ENCODE assay signal across 14 cellular contexts in genomic region chr14:104824353-104824997, GRCh38. TPM values are rescaled to one million over a fixed set of nuclear protein-coding genes. Genes with fewer than 3 reads are reported as not detected.
DNase-seq lines count a peak whose midpoint lies in the region; ATAC-seq and TF ChIP-seq lines count a peak whose summit lies in the region.
"Had no signal": no experiment of that assay in that cellular context is flagged by ENCODE, and none has a peak within 500 bp of the region (broad histone marks: within the 10 kb centered on the region; RNA-seq: fewer than 3 reads in every experiment).

No MANE protein-coding gene starts in this region.

- H3K36me3 Mint-ChIP-seq in activated T-cell treated with anti-CD3 and anti-CD28 coated beads, Interleukin-2, amount 50 U/mL, for 4 hours (ENCODE audit: insufficient read depth) = no peaks in the 10 kb centered on the region
- H3K36me3 Mint-ChIP-seq in activated T-cell treated with anti-CD3 and anti-CD28 coated beads, Interleukin-2, amount 50 U/mL, for 24 hours (ENCODE audit: low read depth) = no peaks in the 10 kb centered on the region
- peaks cover 6% of the 10 kb centered on the region; the same call in 1 of the 2 replicates for H3K36me3 Mint-ChIP-seq in HFFc6 (ENCODE audit: low read depth)
- H3K36me3 Mint-ChIP-seq in central memory CD8-positive, alpha-beta T cell (ENCODE audit: insufficient read depth) = peaks cover 12% of the 10 kb centered on the region
- H3K36me3 Mint-ChIP-seq in progenitor cell of endocrine pancreas (ENCODE audit: insufficient read depth) = no peaks in the 10 kb centered on the region

- H3K4me1 ChIP-seq in psoas muscle = peaks cover 4% of the 10 kb centered on the region

- peaks cover 6% of the 10 kb centered on the region for H3K9me3 Mint-ChIP-seq in activated T-cell treated with anti-CD3 and anti-CD28 coated beads, Interleukin-2, amount 50 U/mL, for 4 hours
- peaks cover 6% of the 10 kb centered on the region for H3K9me3 Mint-ChIP-seq in activated T-cell treated with anti-CD3 and anti-CD28 coated beads, Interleukin-2, amount 50 U/mL, for 24 hours
- H3K9me3 Mint-ChIP-seq in HFFc6 (peaks cover 7% of the 10 kb centered on the region; the same call in 1 of the 2 replicates), progenitor cell of endocrine pancreas (ENCODE audit: low read depth) (peaks cover 8% of the 10 kb centered on the region)
- H3K9me3 Mint-ChIP-seq in central memory CD8-positive, alpha-beta T cell = no peaks in the 10 kb centered on the region

- H3K27me3 Mint-ChIP-seq in activated T-cell treated with anti-CD3 and anti-CD28 coated beads, Interleukin-2, amount 50 U/mL, for 4 hours (ENCODE audit: low read depth) = peaks cover 6% of the 10 kb centered on the region
- H3K27me3 Mint-ChIP-seq in activated T-cell treated with anti-CD3 and anti-CD28 coated beads, Interleukin-2, amount 50 U/mL, for 24 hours = peaks cover 23% of the 10 kb centered on the region
- H3K27me3 Mint-ChIP-seq in HFFc6 (ENCODE audit: insufficient read depth) (peaks cover 1% of the 10 kb centered on the region; the same call in 1 of the 2 replicates), progenitor cell of endocrine pancreas (peaks cover 24% of the 10 kb centered on the region)
- no peaks in the 10 kb centered on the region for H3K27me3 Mint-ChIP-seq in central memory CD8-positive, alpha-beta T cell

- no peak overlapping the region for H3K4me3 ChIP-seq in foreskin fibroblast (ENCODE audit: low read depth in 1 of 2, low read length in 2 of 2)
- H3K4me3 ChIP-seq in psoas muscle = no peak overlapping the region
- H3K4me3 ChIP-seq: mucosa of descending colon had no signal

- H3K4me1 Mint-ChIP-seq in activated T-cell treated with anti-CD3 and anti-CD28 coated beads, Interleukin-2, amount 50 U/mL, for 4 hours (ENCODE audit: low read depth) = peaks cover 14% of the 10 kb centered on the region
- peaks cover 19% of the 10 kb centered on the region for H3K4me1 Mint-ChIP-seq in activated T-cell treated with anti-CD3 and anti-CD28 coated beads, Interleukin-2, amount 50 U/mL, for 24 hours (ENCODE audit: low read depth)
- H3K4me1 Mint-ChIP-seq in HFFc6 (ENCODE audit: low read depth) = peaks cover 25% of the 10 kb centered on the region
- H3K4me1 Mint-ChIP-seq in central memory CD8-positive, alpha-beta T cell = peaks cover 20% of the 10 kb centered on the region
- H3K4me1 Mint-ChIP-seq in progenitor cell of endocrine pancreas (ENCODE audit: low read depth) = peaks cover 12% of the 10 kb centered on the region

- no peak for ATAC-seq in activated T-cell treated with anti-CD3 and anti-CD28 coated beads, Interleukin-2, amount 50 U/mL, for 4 hours
- ATAC-seq in central memory CD8-positive, alpha-beta T cell (replicated peaks; ENCODE audit: extremely low read depth, poor library complexity, severe bottlenecking) = no peak
- no peak for ATAC-seq in psoas muscle
- ATAC-seq: mucosa of descending colon had no signal

- peaks cover 0 to 14% (median 4%) of the 10 kb centered on the region in 3 donors for H3K27me3 ChIP-seq in psoas muscle (ENCODE audit: insufficient read depth in 3 of 3, low read length in 2 of 3)

- DNase-seq in activated T-cell treated with anti-CD3 and anti-CD28 coated beads, Interleukin-2, amount 50 U/mL, for 4 hours = no peak
- no peak for DNase-seq in activated T-cell treated with anti-CD3 and anti-CD28 coated beads, Interleukin-2, amount 50 U/mL, for 24 hours
- no peak for DNase-seq in HFFc6
- DNase-seq in central memory CD8-positive, alpha-beta T cell (ENCODE audit: low spot score in 2 of 2) = no peak
- no peak for DNase-seq in progenitor cell of endocrine pancreas (ENCODE audit: low spot score, unreplicated experiment)
- DNase-seq in foreskin fibroblast = no peak
- no peak for DNase-seq in NCI-H1105 treated with DMSO at 0.1 percent for 48 hours (lab: John Stamatoyannopoulos, UW)
- DNase-seq in psoas muscle = no peak
- DNase-seq: activated CD8-positive, alpha-beta memory T cell treated with anti-CD3 and anti-CD28 coated beads, Interleukin-2, amount 50 U/mL, for 4 hours; EL; NCI-H1417 treated with DMSO at 0.1 percent for 48 hours; NCI-H226; posterior cingulate gyrus had no signal

- H3K9me3 ChIP-seq in psoas muscle = no peaks in the 10 kb centered on the region
- H3K9me3 ChIP-seq: mucosa of descending colon had no signal

- TF ChIP-seq CTCF in HFFc6 (IDR thresholded peaks at IDR 0.05) = no peak
- TF ChIP-seq CTCF in progenitor cell of endocrine pancreas (IDR thresholded peaks at IDR 0.05; ENCODE audit: unreplicated experiment) = no peak
- no peak for TF ChIP-seq CTCF in foreskin fibroblast (IDR thresholded peaks at IDR 0.05; ENCODE audit: low read depth, low read length)
- no peak for TF ChIP-seq CTCF in psoas muscle (IDR thresholded peaks at IDR 0.05)

- WGBS in psoas muscle, 3 donors = 96 to 100% (median 99%) methylated on average over 2 of the region's 2 CpGs

- intact Hi-C loops in psoas muscle (cut with DNase I) = no loop called here

- peak overlapping the region; percentile 80 for H3K4me3 Mint-ChIP-seq in activated T-cell treated with anti-CD3 and anti-CD28 coated beads, Interleukin-2, amount 50 U/mL, for 4 hours
- H3K4me3 Mint-ChIP-seq in activated T-cell treated with anti-CD3 and anti-CD28 coated beads, Interleukin-2, amount 50 U/mL, for 24 hours = no peak overlapping the region
- H3K4me3 Mint-ChIP-seq in HFFc6 (peak overlapping the region; percentile 24), progenitor cell of endocrine pancreas (ENCODE audit: low read depth) (peak overlapping the region; percentile 69)
- H3K4me3 Mint-ChIP-seq in central memory CD8-positive, alpha-beta T cell = peak overlapping the region; percentile 85

- H3K27ac Mint-ChIP-seq in activated T-cell treated with anti-CD3 and anti-CD28 coated beads, Interleukin-2, amount 50 U/mL, for 24 hours = no peak overlapping the region
- H3K27ac Mint-ChIP-seq in HFFc6 = no peak overlapping the region
- no peak overlapping the region for H3K27ac Mint-ChIP-seq in central memory CD8-positive, alpha-beta T cell (ENCODE audit: low read depth)
- no peak overlapping the region for H3K27ac Mint-ChIP-seq in progenitor cell of endocrine pancreas

- H3K36me3 ChIP-seq in psoas muscle (ENCODE audit: insufficient read depth in 1 of 2, low read depth in 1 of 2) = no peaks in the 10 kb centered on the region

- H3K27ac ChIP-seq in psoas muscle = no peak overlapping the region

RNA-seq across cellular contexts. Expression of gene ZBTB42, which starts 23.6 kb away (rescaled TPM):
- total RNA-seq in activated T-cell treated with anti-CD3 and anti-CD28 coated beads, Interleukin-2, amount 50 U/mL, for 4 hours = 1 to 10 TPM; 3.6 to 4.1 (median 4.0) TPM
- 1 to 10 TPM; 1.3 to 1.8 (median 1.5) TPM for total RNA-seq in HFFc6 (2021; fragmentation: NEBNext Ultra II Directional; extraction: Animal tissue kit (Norgen Biotek cat#: 25700))
- total RNA-seq in progenitor cell of endocrine pancreas (12.3 and 12.6 TPM in 2 replicates), psoas muscle (1 to 10 TPM; 4.2 to 7.4 (median 5.8) TPM)
- 1 to 10 TPM; 4.7 to 6.6 (median 6.2) TPM for polyA plus RNA-seq in psoas muscle

RNA-seq across cellular contexts. Expression of gene AKT1, which starts 28.9 kb away (rescaled TPM):
- total RNA-seq in activated T-cell treated with anti-CD3 and anti-CD28 coated beads, Interleukin-2, amount 50 U/mL, for 4 hours = 100 to 1,000 TPM; 107 to 124 (median 116) TPM
- 100 to 1,000 TPM; 164 to 191 (median 173) TPM for total RNA-seq in HFFc6 (2021; fragmentation: NEBNext Ultra II Directional; extraction: Animal tissue kit (Norgen Biotek cat#: 25700))
- 147 and 151 TPM in 2 replicates for total RNA-seq in progenitor cell of endocrine pancreas
- 10 to 100 TPM; 54.9 to 79.3 (median 60.0) TPM for total RNA-seq in psoas muscle
- polyA plus RNA-seq in psoas muscle = 100 to 1,000 TPM in 1 of 3 donors, 10 to 100 TPM in 2; 51.9 to 102 (median 62.0) TPM

RNA-seq across cellular contexts. Expression of gene CEP170B, which starts 40.6 kb away (rescaled TPM):
- total RNA-seq in activated T-cell treated with anti-CD3 and anti-CD28 coated beads, Interleukin-2, amount 50 U/mL, for 4 hours = 10 to 100 TPM in 1 of 3 donors, 1 to 10 TPM in 2; 6.9 to 11.1 (median 7.5) TPM
- total RNA-seq in HFFc6 (2021; fragmentation: NEBNext Ultra II Directional; extraction: Animal tissue kit (Norgen Biotek cat#: 25700)) = 10 to 100 TPM; 29.9 to 34.9 (median 32.0) TPM
- total RNA-seq in progenitor cell of endocrine pancreas = 48.9 and 49.3 TPM in 2 replicates
- total RNA-seq in psoas muscle = 10 to 100 TPM in 1 of 4 donors, 1 to 10 TPM in 3; 6.3 to 15.7 (median 7.7) TPM
- polyA plus RNA-seq in psoas muscle = 1 to 10 TPM; 2.0 to 5.8 (median 3.3) TPM
